Comparison of ENCODE assay signal across 8 cellular contexts in the genomic region with DNA sequence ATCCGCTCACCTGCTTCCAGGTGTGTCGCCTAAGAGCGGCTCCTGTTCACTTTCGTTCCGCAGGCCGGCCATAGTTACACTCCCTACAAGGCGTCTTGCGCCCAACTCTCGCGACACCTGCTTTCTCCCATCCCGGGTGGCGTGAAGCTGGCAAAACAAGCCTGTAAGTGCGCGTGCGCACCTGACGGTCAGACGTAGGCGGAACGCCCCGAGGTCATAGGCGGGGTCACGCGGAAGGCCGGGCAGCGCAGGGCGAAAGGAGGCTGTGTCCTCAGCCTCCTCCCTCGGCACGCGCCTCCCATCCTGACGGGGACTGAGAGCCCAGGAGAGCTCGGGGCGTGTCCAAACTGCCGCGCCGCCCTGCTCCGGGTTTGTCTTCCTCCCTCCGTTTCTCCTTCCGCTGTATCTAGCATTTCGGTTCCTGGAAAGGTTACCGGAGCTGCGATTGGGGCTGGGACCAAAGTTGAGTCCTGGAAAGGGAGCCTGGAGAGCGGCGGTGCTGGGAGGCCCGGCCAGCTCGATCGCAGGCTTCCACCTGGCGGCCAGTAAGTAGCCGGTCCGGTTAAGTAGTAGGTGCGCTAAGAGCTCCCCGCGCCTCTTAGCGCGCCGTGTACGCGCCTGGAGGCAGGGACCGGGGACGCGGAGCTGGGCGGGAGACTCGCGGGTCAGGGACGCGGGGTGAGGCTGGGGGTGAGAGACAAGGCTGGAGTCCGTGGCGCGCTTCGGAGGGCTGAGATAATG. TPM values are rescaled to one million over a fixed set of nuclear protein-coding genes. Genes with fewer than 3 reads are reported as not detected.
A peak's percentile ranks its signal among the peaks of the same experiment; 100 is the strongest.
DNase-seq lines count a peak whose midpoint lies in the region; ATAC-seq and TF ChIP-seq lines count a peak whose summit lies in the region.

Gene ABHD18, plus strand, starts transcription at position 345 of the 741 bp plus-strand sequence. CDS start 17,550 bp downstream, outside the sequence.
Gene MFSD8, minus strand, starts transcription at position 112 of the 741 bp plus-strand sequence. Its CDS starts 40 bp downstream, at position 72.

- peak within 1 kb of the TSS; percentile 84 for H2AFZ ChIP-seq in neuron (ENCODE audit: low read depth, low read length)

- in situ Hi-C loops in SK-MEL-5 (cut with HindIII; ENCODE audit: low pct_unique_long_range_greater_than_20kb, low sequenced_read_pairs), result no loop called here

- H3K9me3 ChIP-seq in neuron (ENCODE audit: low read length) (no peaks in the 10 kb centered on the region), subcutaneous abdominal adipose tissue (ENCODE audit: control insufficient read depth in 5 of 5, low read length in 5 of 5) (no peaks in the 10 kb centered on the region)

- H3K4me1 ChIP-seq in foreskin keratinocyte, result no peaks in the 10 kb centered on the region
- H3K4me1 ChIP-seq in neuron (ENCODE audit: insufficient read depth, low read length), result no peaks in the 10 kb centered on the region
- peaks cover 0 to 12% (median 10%) of the 10 kb centered on the region in 5 donors for H3K4me1 ChIP-seq in subcutaneous abdominal adipose tissue (ENCODE audit: control insufficient read depth in 5 of 5, insufficient read depth in 5 of 5, low read length in 5 of 5)

- H3K36me3 ChIP-seq in GM06990 (ENCODE audit: control insufficient read depth, insufficient read depth, low read length) (no peaks in the 10 kb centered on the region; the same call in 1 of the 2 replicates), neuron (ENCODE audit: insufficient read depth, low read length) (peaks cover 4% of the 10 kb centered on the region), subcutaneous abdominal adipose tissue (ENCODE audit: control insufficient read depth in 5 of 5, insufficient read depth in 5 of 5, low read length in 5 of 5) (no peaks in the 10 kb centered on the region)

- ATAC-seq in foreskin keratinocyte, result peak; percentile 96

- peak within 1 kb of the TSS; percentile 86 to 99 (median 92) for H3K9ac ChIP-seq in subcutaneous abdominal adipose tissue (ENCODE audit: low read length in 5 of 5)

- peak within 1 kb of the TSS; percentile 100 for H3K4me3 ChIP-seq in GM06990 (replicated peaks; ENCODE audit: low read depth, low read length)
- H3K4me3 ChIP-seq in HFF-Myc (replicated peaks; ENCODE audit: low read depth, low read length), result peak within 1 kb of the TSS; percentile 90
- peak within 1 kb of the TSS; percentile 82 for H3K4me3 ChIP-seq in neuron (ENCODE audit: low read length)
- peak within 1 kb of the TSS; percentile 81 to 98 (median 97) for H3K4me3 ChIP-seq in subcutaneous abdominal adipose tissue (ENCODE audit: low read depth in 1 of 5, low read length in 5 of 5)

- H3K27ac ChIP-seq in foreskin keratinocyte (peak within 1 kb of the TSS; percentile 73), subcutaneous abdominal adipose tissue (ENCODE audit: low read depth, low read length) (peak within 1 kb of the TSS; percentile 86)

- H3K27me3 ChIP-seq in GM06990 (replicated peaks; ENCODE audit: control insufficient read depth, insufficient read depth, low read length) (no peaks in the 10 kb centered on the region), foreskin keratinocyte (no peaks in the 10 kb centered on the region), neuron (ENCODE audit: insufficient read depth, low read length) (no peaks in the 10 kb centered on the region), subcutaneous abdominal adipose tissue (ENCODE audit: control insufficient read depth in 5 of 5, insufficient read depth in 4 of 5, low read length in 5 of 5) (no peaks in the 10 kb centered on the region)

- TF ChIP-seq CTCF in GM06990 (IDR thresholded peaks at IDR 0.05; ENCODE audit: insufficient read depth, low read length, poor library complexity, severe bottlenecking) (peak; percentile 36), HFF-Myc (IDR thresholded peaks at IDR 0.05; ENCODE audit: low read depth, low read length, missing control alignments) (peak; percentile 42), foreskin keratinocyte (conservative IDR thresholded peaks at IDR 0.05) (peak; percentile 62)

- DNase-seq in GM06990 (ENCODE audit: extremely low read depth, insufficient read length) (peak; percentile 99), HFF-Myc (ENCODE audit: extremely low read depth, low read depth) (peak; percentile 95), MV-4-11 (lab: John Stamatoyannopoulos, UW) (peak; percentile 99), SK-MEL-5 (ENCODE audit: low read depth, low spot score) (peak; percentile 97), foreskin keratinocyte (peak; percentile 95 to 98)
- peak; percentile 99 for DNase-seq in activated naive CD4-positive, alpha-beta T cell treated with Interleukin-2 at 50 U/mL for 16 hours

RNA-seq across cellular contexts. Expression of gene ABHD18, which starts in this region (rescaled TPM):
- total RNA-seq in SK-MEL-5 (2014; rRNA removed; shearing (Covaris generic)), result 4.5 and 5.1 TPM in 2 replicates
- 3.7 and 3.9 TPM in 2 replicates for polyA plus RNA-seq in SK-MEL-5 (2015; cell fraction: cytosol; rRNA removed)
- 12.0 and 16.1 TPM in 2 replicates for polyA plus RNA-seq in SK-MEL-5 (2015; cell fraction: nucleus; rRNA removed)
- total RNA-seq in foreskin keratinocyte, result 5.9 and 6.3 TPM in 2 replicates
- 1.7 and 2.1 TPM in 2 replicates for polyA plus RNA-seq in foreskin keratinocyte

RNA-seq across cellular contexts. Expression of gene MFSD8, which starts in this region (rescaled TPM):
- total RNA-seq in SK-MEL-5 (2014; rRNA removed; shearing (Covaris generic)), result 12.7 and 20.5 TPM in 2 replicates
- 5.4 and 7.4 TPM in 2 replicates for polyA plus RNA-seq in SK-MEL-5 (2015; cell fraction: cytosol; rRNA removed)
- polyA plus RNA-seq in SK-MEL-5 (2015; cell fraction: nucleus; rRNA removed), result 72.7 and 78.5 TPM in 2 replicates
- total RNA-seq in foreskin keratinocyte, result 12.9 and 15.8 TPM in 2 replicates
- 7.9 and 8.7 TPM in 2 replicates for polyA plus RNA-seq in foreskin keratinocyte

Comparison
In these comparisons a context has a peak if more than half of its experiments do, and no peak if none do; other contexts are left out.
1. Peak in every context shown above with its lines: DNase-seq, ATAC-seq, H3K4me3 ChIP-seq and H3K27ac ChIP-seq.